In genomic region chr3:48560648-48561018, GRCh38 we compare ENCODE assay signal across 1 cellular context.
TF ChIP-seq lines count a peak whose summit lies in the region.

No MANE protein-coding gene starts in this region.

TF ChIP-seq in IMR-90, 13 proteins besides CTCF, POLR2A, EP300 and RAD21:
- no peak for TF ChIP-seq SMC3 (IDR thresholded peaks at IDR 0.05; ENCODE audit: low read depth, low read length)
- TF ChIP-seq MAZ (IDR thresholded peaks at IDR 0.05; ENCODE audit: borderline replicate concordance, low read depth, low read length) = no peak
- no peak for TF ChIP-seq CEBPB (IDR thresholded peaks at IDR 0.05; ENCODE audit: low read depth, low read length)
- no peak for TF ChIP-seq MAFK (IDR thresholded peaks at IDR 0.05; ENCODE audit: low read depth, low read length)
- TF ChIP-seq RCOR1 (IDR thresholded peaks at IDR 0.05; ENCODE audit: insufficient replicate concordance, low read length) = no peak
- TF ChIP-seq FOS (IDR thresholded peaks at IDR 0.05; ENCODE audit: low read depth, low read length) = no peak
- TF ChIP-seq NFE2L2 (IDR thresholded peaks at IDR 0.05; ENCODE audit: low read depth, low read length) = no peak
- no peak for TF ChIP-seq RFX5 (IDR thresholded peaks at IDR 0.05; ENCODE audit: low read depth, low read length)
- no peak for TF ChIP-seq ELK1 (IDR thresholded peaks at IDR 0.05; ENCODE audit: borderline replicate concordance, low read depth, low read length)
- TF ChIP-seq USF2 (IDR thresholded peaks at IDR 0.05; ENCODE audit: low read depth, low read length) = no peak
- no peak for TF ChIP-seq CHD1 (IDR thresholded peaks at IDR 0.05; ENCODE audit: low read depth, low read length)
- no peak for TF ChIP-seq MXI1 (IDR thresholded peaks at IDR 0.05; ENCODE audit: borderline replicate concordance, low read depth, low read length)
- TF ChIP-seq BHLHE40 (IDR thresholded peaks at IDR 0.05; ENCODE audit: low read depth, low read length) = no peak
